ENCODE assay signal across 8 cellular contexts in the genomic region with DNA sequence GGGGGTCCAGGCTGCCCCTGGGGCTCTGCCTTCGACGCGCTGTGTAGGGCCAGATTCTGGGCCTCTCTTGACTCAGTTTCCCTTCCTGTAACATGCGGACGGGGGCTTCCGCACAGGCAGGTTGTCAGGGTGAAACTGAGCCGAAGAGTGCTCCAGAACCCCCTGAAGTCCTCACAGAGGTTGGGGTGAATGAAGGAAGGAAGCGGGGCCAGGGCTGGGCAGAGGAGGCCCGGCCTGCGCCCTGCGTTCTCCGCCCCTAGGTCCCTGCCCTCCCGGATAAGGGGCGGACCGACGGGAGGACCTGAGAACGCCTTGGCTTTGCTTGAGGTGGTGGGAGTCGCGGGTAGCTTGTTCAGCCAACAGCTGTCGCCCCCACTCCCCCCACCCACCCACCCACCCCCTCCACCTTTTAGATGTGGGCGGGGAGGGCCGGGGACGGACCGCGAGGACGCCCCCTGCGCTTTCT. TPM values are rescaled to one million over a fixed set of nuclear protein-coding genes. Genes with fewer than 3 reads are reported as not detected.
DNase-seq lines count a peak whose midpoint lies in the region; ATAC-seq lines count a peak whose summit lies in the region.

No MANE protein-coding gene starts in this region.

- ATAC-seq in HG02938 (IDR thresholded peaks at IDR 0.05; ENCODE audit: unreplicated experiment) = no peak

- H3K36me3 ChIP-seq in SJCRH30 = no peaks in the 10 kb centered on the region
- no peaks in the 10 kb centered on the region for H3K36me3 ChIP-seq in iPS DF 6.9 (ENCODE audit: control insufficient read depth, insufficient read depth, low read length)

- WGBS in iPS DF 6.9 (ENCODE audit: insufficient coverage, insufficient read length) = no CpG with 5 or more reads among the region's 27 CpGs

- H3K27me3 ChIP-seq in SJCRH30 (no peaks in the 10 kb centered on the region), iPS DF 6.9 (ENCODE audit: control insufficient read depth, insufficient read depth, low read length) (peaks cover 39% of the 10 kb centered on the region)

- peak overlapping the region; percentile 68 for H3K4me3 ChIP-seq in SJCRH30
- H3K4me3 ChIP-seq in iPS DF 6.9 (ENCODE audit: low read length) = peak overlapping the region; percentile 61; the same call in 1 of the 2 replicates
- H3K4me3 ChIP-seq in skin epidermis = peak overlapping the region in 6 of 7 experiments; percentile 15 to 47 (median 38)

- H3K9me3 ChIP-seq in SJCRH30 (replicated peaks) (no peaks in the 10 kb centered on the region), iPS DF 6.9 (ENCODE audit: control insufficient read depth, insufficient read depth, low read length) (no peaks in the 10 kb centered on the region)

- H3K4me1 ChIP-seq in SJCRH30 = no peaks in the 10 kb centered on the region
- H3K4me1 ChIP-seq in iPS DF 6.9 (ENCODE audit: control insufficient read depth, insufficient read depth, low read length) = peaks cover 7% of the 10 kb centered on the region

- H3K27ac ChIP-seq in SJCRH30 (no peak overlapping the region), iPS DF 6.9 (ENCODE audit: low read length) (no peak overlapping the region), skin epidermis (peak overlapping the region in 8 of 21 experiments; percentile 5 to 47 (median 11))

- DNase-seq in NCI-H1694 (lab: John Stamatoyannopoulos, UW) (peak; percentile 22), NCI-H1694 treated with DMSO at 0.1 percent for 48 hours (lab: John Stamatoyannopoulos, UW) (no peak), SJCRH30 (peak; percentile 41 to 46), iPS DF 6.9 (ENCODE audit: low read depth, low spot score) (no peak), NCI-H187 (lab: John Stamatoyannopoulos, UW) (no peak), NCI-H2029 (lab: John Stamatoyannopoulos, UW) (no peak)

RNA-seq across cellular contexts. Expression of a gene that starts 0.6 kb away (rescaled TPM):
- total RNA-seq in SJCRH30 (2014; rRNA removed; shearing (Covaris generic)) = 1.3 and 1.7 TPM in 2 replicates

Comparison
In these comparisons a context has a peak if more than half of its experiments do, and no peak if none do; other contexts are left out.
1. DNase-seq: peak in NCI-H1694 (single experiment) and SJCRH30 (2 of 2); none in NCI-H1694 treated with DMSO at 0.1 percent for 48 hours (single experiment), iPS DF 6.9 (single experiment), NCI-H187 (0 of 2) and NCI-H2029 (single experiment).
2. Peak in every context shown above with its lines, with median percentiles within 50 percentile points of each other: H3K4me3 ChIP-seq.